In genomic region chr3:152243301-152243711, GRCh38 we compare ENCODE assay signal across 8 cellular contexts. TPM values are rescaled to one million over a fixed set of nuclear protein-coding genes. Genes with fewer than 3 reads are reported as not detected.
A peak's percentile ranks its signal among the peaks of the same experiment; 100 is the strongest.
DNase-seq lines count a peak whose midpoint lies in the region; ATAC-seq and TF ChIP-seq lines count a peak whose summit lies in the region.

No MANE protein-coding gene starts in this region.

- BruUV-seq in Calu3 (replicated peaks; lab: Mats Ljungman, UMichigan) = no TSS peak

- H3K27me3 ChIP-seq in effector memory CD4-positive, alpha-beta T cell (replicated peaks; ENCODE audit: control insufficient read depth, insufficient read depth, low read length, poor library complexity, severe bottlenecking) = no peaks in the 10 kb centered on the region

- H3K9me3 ChIP-seq in effector memory CD4-positive, alpha-beta T cell (ENCODE audit: control insufficient read depth, low read length) = no peaks in the 10 kb centered on the region

- no peaks in the 10 kb centered on the region for H3K9me3 Mint-ChIP-seq in Calu3 (ENCODE audit: low read depth, unreplicated experiment)

- intact Hi-C loops in Calu3 (cut with micrococcal nuclease; ENCODE audit: unreplicated experiment) = no loop called here

- ATAC-seq in GM21390 (IDR thresholded peaks at IDR 0.05; ENCODE audit: unreplicated experiment) (peak; percentile 67), HG03460 (IDR thresholded peaks at IDR 0.05; ENCODE audit: unreplicated experiment) (peak; percentile 66)

- CTCF ChIA-PET in Calu3 (lab: Charles Lee) = interaction anchor here (1.3 kb wide), 1 partner anchor 50 kb away, joined by 3 read pairs; no protein-coding TSS in a partner anchor

- H3K27ac ChIP-seq in effector memory CD4-positive, alpha-beta T cell (ENCODE audit: insufficient read depth, low read length, poor library complexity, severe bottlenecking) = peak overlapping the region; percentile 72

- no peaks in the 10 kb centered on the region for H3K27me3 Mint-ChIP-seq in Calu3 (ENCODE audit: unreplicated experiment)

- peaks cover 20% of the 10 kb centered on the region for H3K4me1 Mint-ChIP-seq in Calu3 (ENCODE audit: low read depth, unreplicated experiment)

- H3K4me3 ChIP-seq in GM08714 (ENCODE audit: low read length) = peak overlapping the region; percentile 59; the same call in 1 of the 2 replicates
- H3K4me3 ChIP-seq in effector memory CD4-positive, alpha-beta T cell (ENCODE audit: insufficient read depth, low read depth, low read length, poor library complexity, severe bottlenecking) = peak overlapping the region; percentile 56

- no peak overlapping the region for H3K27ac Mint-ChIP-seq in Calu3 (ENCODE audit: unreplicated experiment)

- TF ChIP-seq CTCF in Calu3 (IDR thresholded peaks at IDR 0.05; ENCODE audit: unreplicated experiment) = no peak

- no peaks in the 10 kb centered on the region for H3K36me3 ChIP-seq in effector memory CD4-positive, alpha-beta T cell (ENCODE audit: control insufficient read depth, insufficient read depth, low read length)

- H3K4me3 Mint-ChIP-seq in Calu3 (ENCODE audit: low read depth, unreplicated experiment) = no peak overlapping the region

- DNase-seq in effector memory CD4-positive, alpha-beta T cell = no peak
- DNase-seq in Calu3 (no peak), nucleus accumbens (lab: John Stamatoyannopoulos, UW) (no peak), mucosa of gallbladder (ENCODE audit: low spot score) (no peak)
- no peak for DNase-seq in activated CD4-positive, alpha-beta T cell treated with anti-CD3 and anti-CD28 coated beads, Interleukin-2, amount 50 U/mL, for 48 hours

- H3K36me3 Mint-ChIP-seq in Calu3 (ENCODE audit: insufficient read depth, unreplicated experiment) = no peaks in the 10 kb centered on the region

- peaks cover 29% of the 10 kb centered on the region for H3K4me1 ChIP-seq in effector memory CD4-positive, alpha-beta T cell (ENCODE audit: control insufficient read depth, insufficient read depth, low read length, poor library complexity, severe bottlenecking)

RNA-seq across cellular contexts. Expression of gene MBNL1, which starts 25.4 kb away (rescaled TPM):
- total RNA-seq in Calu3 (2022) (164 and 183 TPM in 2 replicates), mucosa of gallbladder (223 TPM)
